In the genomic region with DNA sequence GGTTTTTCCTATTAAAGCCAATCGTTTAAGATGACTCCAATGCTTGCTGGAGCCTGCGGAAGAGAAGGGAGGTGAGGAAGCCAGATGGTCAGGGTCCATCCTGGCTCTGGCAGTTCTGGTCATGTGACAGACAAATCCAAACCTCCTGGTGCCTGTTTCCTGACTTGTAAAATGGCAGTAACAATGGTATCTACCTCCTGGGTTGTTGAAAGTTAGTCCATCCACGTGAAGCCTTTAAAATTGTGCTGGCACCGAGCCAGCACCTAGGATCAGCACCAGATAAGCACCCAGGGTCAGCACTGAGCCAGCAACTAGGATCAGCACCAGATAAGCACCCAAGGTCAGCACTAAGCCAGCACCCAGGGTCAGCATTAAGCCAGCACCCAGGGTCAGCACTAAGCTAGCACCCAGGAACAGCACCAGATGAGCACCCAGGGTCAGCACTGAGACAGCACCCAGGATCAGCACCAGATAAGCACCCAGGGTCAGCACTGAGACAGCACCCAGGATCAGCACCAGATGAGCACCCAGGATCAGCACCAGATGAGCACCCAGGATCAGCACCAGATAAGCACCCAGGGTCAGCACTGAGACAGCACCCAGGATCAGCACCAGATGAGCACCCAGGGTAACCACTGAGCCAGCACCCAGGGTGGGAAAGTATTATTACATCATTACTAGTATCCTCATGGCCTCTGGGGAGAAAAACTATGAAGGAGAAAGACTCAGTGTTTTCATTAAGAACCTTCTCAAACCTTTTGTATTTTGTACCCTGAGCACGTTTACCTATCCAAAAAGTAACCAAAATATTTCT, we compare ENCODE assay signal across 22 cellular contexts. TPM values are rescaled to one million over a fixed set of nuclear protein-coding genes. Genes with fewer than 3 reads are reported as not detected.
DNase-seq lines count a peak whose midpoint lies in the region; ATAC-seq, FAIRE-seq and TF ChIP-seq lines count a peak whose summit lies in the region.
"Had no signal": no experiment of that assay in that cellular context is flagged by ENCODE, and none has a peak within 500 bp of the region (broad histone marks: within the 10 kb centered on the region; RNA-seq: fewer than 3 reads in every experiment).

No MANE protein-coding gene starts in this region.

- POLR2A ChIA-PET in endothelial cell of umbilical vein (lab: Charles Lee) = no interaction called here

- H3K4me2 ChIP-seq in endothelial cell of umbilical vein (ENCODE audit: insufficient read depth, low read length) = no peak overlapping the region
- H3K4me2 ChIP-seq: neural progenitor cell had no signal

- H3K36me3 ChIP-seq in endothelial cell of umbilical vein (ENCODE audit: control insufficient read depth in 2 of 2, extremely low read depth in 1 of 2, insufficient read depth in 2 of 2, low read length in 2 of 2) = no peaks in the 10 kb centered on the region
- H3K36me3 ChIP-seq: brain microvascular endothelial cell, neural progenitor cell, stomach had no signal

- no TSS peak for BruUV-seq in endothelial cell of umbilical vein (replicated peaks; lab: Mats Ljungman, UMichigan)

- in situ Hi-C loops in KBM-7 (cut with MboI; ENCODE audit: low pct_unique_long_range_greater_than_20kb, low sequenced_read_pairs) = no loop called here

- H3K9me3 Mint-ChIP-seq in natural killer cell treated with Interleukin-12 subunit alpha and Interleukin-12 subunit beta and Interleukin-15 and Interleukin-18, amount 100 ng/mL, for 72 hours = no peaks in the 10 kb centered on the region
- H3K9me3 Mint-ChIP-seq in natural killer cell = no peaks in the 10 kb centered on the region
- H3K9me3 Mint-ChIP-seq in activated T-helper 17 cell treated with anti-CD3 and anti-CD28 coated beads, Interleukin-2, amount 50 U/mL, for 72 hours = no peaks in the 10 kb centered on the region
- H3K9me3 Mint-ChIP-seq: CD8-positive, alpha-beta T cell; neural progenitor cell had no signal

- CTCF ChIA-PET in endothelial cell of umbilical vein (lab: Charles Lee) = no interaction called here

- no peaks in the 10 kb centered on the region for H3K9me1 ChIP-seq in endothelial cell of umbilical vein (replicated peaks; ENCODE audit: control insufficient read depth, extremely low read depth, insufficient read depth, low read length)

- peaks cover 36 to 58% of the 10 kb centered on the region in 2 donors for H3K4me1 Mint-ChIP-seq in natural killer cell treated with Interleukin-12 subunit alpha and Interleukin-12 subunit beta and Interleukin-15 and Interleukin-18, amount 100 ng/mL, for 72 hours (ENCODE audit: low read depth in 2 of 2)
- peaks cover 30 to 59% of the 10 kb centered on the region in 2 donors for H3K4me1 Mint-ChIP-seq in natural killer cell
- H3K4me1 Mint-ChIP-seq in activated T-helper 17 cell treated with anti-CD3 and anti-CD28 coated beads, Interleukin-2, amount 50 U/mL, for 72 hours = peaks cover 14% of the 10 kb centered on the region

- intact Hi-C loops in natural killer cell (cut with micrococcal nuclease) (no loop called here), endothelial cell of umbilical vein (cut with micrococcal nuclease) (no loop called here)

- no peak for TF ChIP-seq POLR2A in endothelial cell of umbilical vein (IDR thresholded peaks at IDR 0.05; ENCODE audit: low read depth, low read length)

- H3K9ac ChIP-seq in endothelial cell of umbilical vein (replicated peaks; ENCODE audit: extremely low read depth, insufficient read depth, low read length) = no peak overlapping the region
- H3K9ac ChIP-seq: neural progenitor cell had no signal

- H3K4me3 Mint-ChIP-seq in natural killer cell treated with Interleukin-12 subunit alpha and Interleukin-12 subunit beta and Interleukin-15 and Interleukin-18, amount 100 ng/mL, for 72 hours = no peak overlapping the region
- H3K4me3 Mint-ChIP-seq in natural killer cell = no peak overlapping the region
- peak overlapping the region; percentile 14 for H3K4me3 Mint-ChIP-seq in activated T-helper 17 cell treated with anti-CD3 and anti-CD28 coated beads, Interleukin-2, amount 50 U/mL, for 72 hours
- H3K4me3 Mint-ChIP-seq: activated naive CD8-positive, alpha-beta T cell; CD8-positive, alpha-beta T cell; neural progenitor cell had no signal

- H3K27me3 ChIP-seq in endothelial cell of umbilical vein (ENCODE audit: control insufficient read depth in 2 of 2, insufficient read depth in 2 of 2, low read length in 2 of 2) = no peaks in the 10 kb centered on the region
- H3K27me3 ChIP-seq: brain microvascular endothelial cell, MG63, neural progenitor cell, stomach had no signal

- no peaks in the 10 kb centered on the region for H4K20me1 ChIP-seq in endothelial cell of umbilical vein (replicated peaks; ENCODE audit: control insufficient read depth, extremely low read depth, insufficient read depth, low read length)

- peak overlapping the region in 1 of 2 donors; percentile 57 for H3K27ac Mint-ChIP-seq in natural killer cell treated with Interleukin-12 subunit alpha and Interleukin-12 subunit beta and Interleukin-15 and Interleukin-18, amount 100 ng/mL, for 72 hours
- H3K27ac Mint-ChIP-seq in natural killer cell = peak overlapping the region in 1 of 2 donors; percentile 39
- H3K27ac Mint-ChIP-seq in activated T-helper 17 cell treated with anti-CD3 and anti-CD28 coated beads, Interleukin-2, amount 50 U/mL, for 72 hours = peak overlapping the region; percentile 79
- H3K27ac Mint-ChIP-seq: activated naive CD8-positive, alpha-beta T cell; CD8-positive, alpha-beta T cell had no signal

- H3K27me3 Mint-ChIP-seq in natural killer cell treated with Interleukin-12 subunit alpha and Interleukin-12 subunit beta and Interleukin-15 and Interleukin-18, amount 100 ng/mL, for 72 hours = no peaks in the 10 kb centered on the region
- no peaks in the 10 kb centered on the region for H3K27me3 Mint-ChIP-seq in natural killer cell (ENCODE audit: low read depth in 2 of 2)
- no peaks in the 10 kb centered on the region for H3K27me3 Mint-ChIP-seq in activated T-helper 17 cell treated with anti-CD3 and anti-CD28 coated beads, Interleukin-2, amount 50 U/mL, for 72 hours
- H3K27me3 Mint-ChIP-seq: activated naive CD8-positive, alpha-beta T cell had no signal

- ATAC-seq in natural killer cell treated with Interleukin-12 subunit alpha and Interleukin-12 subunit beta and Interleukin-15 and Interleukin-18, amount 100 ng/mL, for 72 hours = no peak
- ATAC-seq in natural killer cell = no peak
- ATAC-seq in activated T-helper 17 cell treated with anti-CD3 and anti-CD28 coated beads, Interleukin-2, amount 50 U/mL, for 72 hours (replicated peaks) = no peak
- ATAC-seq: CD8-positive, alpha-beta T cell; left cardiac atrium; Panc1 had no signal

- TF ChIP-seq CTCF in natural killer cell (IDR thresholded peaks at IDR 0.05) (no peak), endothelial cell of umbilical vein (IDR thresholded peaks at IDR 0.05; ENCODE audit: extremely low read depth in 1 of 2, insufficient read depth in 1 of 2, low read depth in 1 of 2, low read length in 2 of 2) (no peak)

- H3K36me3 Mint-ChIP-seq in natural killer cell treated with Interleukin-12 subunit alpha and Interleukin-12 subunit beta and Interleukin-15 and Interleukin-18, amount 100 ng/mL, for 72 hours = no peaks in the 10 kb centered on the region
- no peaks in the 10 kb centered on the region for H3K36me3 Mint-ChIP-seq in natural killer cell
- no peaks in the 10 kb centered on the region for H3K36me3 Mint-ChIP-seq in activated T-helper 17 cell treated with anti-CD3 and anti-CD28 coated beads, Interleukin-2, amount 50 U/mL, for 72 hours (ENCODE audit: low read depth)
- H3K36me3 Mint-ChIP-seq: activated naive CD8-positive, alpha-beta T cell; neural progenitor cell had no signal

- H3K4me3 ChIP-seq in endothelial cell of umbilical vein (replicated peaks in 1 of 3; ENCODE audit: insufficient read depth in 1 of 3, low read depth in 1 of 3, low read length in 3 of 3) = no peak overlapping the region
- H3K4me3 ChIP-seq: MG63, neural progenitor cell, SK-N-MC, stomach had no signal

- DNase-seq in natural killer cell treated with Interleukin-12 subunit alpha and Interleukin-12 subunit beta and Interleukin-15 and Interleukin-18, amount 100 ng/mL, for 72 hours (ENCODE audit: low spot score) = peak; percentile 35
- DNase-seq in natural killer cell (no peak), endothelial cell of umbilical vein (ENCODE audit: low read depth, low spot score) (no peak), NCI-H1436 (lab: John Stamatoyannopoulos, UW) (no peak), KBM-7 (no peak), epidermal melanocyte (ENCODE audit: insufficient read length, low spot score) (no peak), KG1 (lab: John Stamatoyannopoulos, UW) (no peak)
- DNase-seq: activated CD4-positive, alpha-beta T cell treated with anti-CD3 and anti-CD28 coated beads, Interleukin-2, amount 50 U/mL, for 4 hours; activated T-cell treated with anti-CD3 and anti-CD28 coated beads, Interleukin-2, amount 50 U/mL, for 1 hour; brain microvascular endothelial cell; CD8-positive, alpha-beta T cell; effector memory CD4-positive, alpha-beta T cell; left cardiac atrium; MG63; NCI-H1930; NCI-H526 treated with DMSO at 0.1 percent for 48 hours; stomach had no signal

- no peaks in the 10 kb centered on the region for H3K79me2 ChIP-seq in endothelial cell of umbilical vein (ENCODE audit: control insufficient read depth, insufficient read depth, low read length)

- FAIRE-seq in endothelial cell of umbilical vein (lab: Jason Lieb, UNC) = peak; percentile 68

- no peak overlapping the region for H3K27ac ChIP-seq in endothelial cell of umbilical vein (ENCODE audit: insufficient read depth, low read depth, low read length)
- H3K27ac ChIP-seq: brain microvascular endothelial cell, neural progenitor cell, SK-N-MC had no signal

- peaks cover 9% of the 10 kb centered on the region for H3K4me1 ChIP-seq in endothelial cell of umbilical vein (ENCODE audit: control insufficient read depth, extremely low read depth, insufficient read depth, low read length)

- dilution Hi-C loops in endothelial cell of umbilical vein (cut with MboI; ENCODE audit: extremely low pct_ligation_motif_present, low sequenced_read_pairs) = no loop called here

- H3K9me3 ChIP-seq in endothelial cell of umbilical vein (replicated peaks; ENCODE audit: control insufficient read depth, insufficient read depth, low read length) = no peaks in the 10 kb centered on the region
- H3K9me3 ChIP-seq: MG63, stomach had no signal

- H2AFZ ChIP-seq in endothelial cell of umbilical vein (ENCODE audit: low read depth, low read length) = no peak overlapping the region
- H2AFZ ChIP-seq: neural progenitor cell had no signal

RNA-seq across cellular contexts. Expression of gene KIAA0930, which starts 17.2 kb away (rescaled TPM):
- total RNA-seq in natural killer cell treated with Interleukin-12 subunit alpha and Interleukin-12 subunit beta and Interleukin-15 and Interleukin-18, amount 100 ng/mL, for 72 hours = 10 to 100 TPM; 54.1 to 55.2 TPM
- total RNA-seq in natural killer cell = 10 to 100 TPM; 32.6 to 39.1 (median 38.4) TPM
- 10 to 100 TPM in 1 of 2 donors, 1 to 10 TPM in 1; 8.7 to 24.1 TPM for total RNA-seq in activated T-helper 17 cell treated with anti-CD3 and anti-CD28 coated beads, Interleukin-2, amount 50 U/mL, for 72 hours
- 37.9 and 43.4 TPM in 2 replicates for total RNA-seq in endothelial cell of umbilical vein
- 53.6 and 63.6 TPM in 2 replicates for polyA plus RNA-seq in endothelial cell of umbilical vein
- polyA plus RNA-seq in endothelial cell of umbilical vein (2011; cell fraction: cytosol; rRNA removed) = 36.7 and 41.5 TPM in 2 replicates
- polyA plus RNA-seq in endothelial cell of umbilical vein (2011; cell fraction: nucleus; rRNA removed) = 85.3 and 92.4 TPM in 2 replicates
- polyA plus RNA-seq in endothelial cell of umbilical vein (2012) = 37.6 and 40.4 TPM in 2 replicates
- polyA minus RNA-seq in endothelial cell of umbilical vein = 32.3 and 39.4 TPM in 2 replicates
- polyA minus RNA-seq in endothelial cell of umbilical vein (2011; cell fraction: cytosol; rRNA and poly(A)+ RNA removed) = 16.9 TPM
- 12.5 and 17.3 TPM in 2 replicates for polyA minus RNA-seq in endothelial cell of umbilical vein (2011; cell fraction: nucleus; rRNA and poly(A)+ RNA removed)

RNA-seq across cellular contexts. Expression of gene NUP50, which starts 59.8 kb away (rescaled TPM):
- 100 to 1,000 TPM; 124 to 185 TPM for total RNA-seq in natural killer cell treated with Interleukin-12 subunit alpha and Interleukin-12 subunit beta and Interleukin-15 and Interleukin-18, amount 100 ng/mL, for 72 hours
- total RNA-seq in natural killer cell = 10 to 100 TPM; 63.9 to 99.4 (median 98.6) TPM
- 100 to 1,000 TPM in 1 of 2 donors, 10 to 100 TPM in 1; 98.4 to 163 TPM for total RNA-seq in activated T-helper 17 cell treated with anti-CD3 and anti-CD28 coated beads, Interleukin-2, amount 50 U/mL, for 72 hours
- total RNA-seq in endothelial cell of umbilical vein = 84.4 and 90.9 TPM in 2 replicates
- polyA plus RNA-seq in endothelial cell of umbilical vein = 12.4 TPM in 2 replicates
- 11.0 and 16.5 TPM in 2 replicates for polyA plus RNA-seq in endothelial cell of umbilical vein (2011; cell fraction: cytosol; rRNA removed)
- polyA plus RNA-seq in endothelial cell of umbilical vein (2011; cell fraction: nucleus; rRNA removed) = 18.5 and 20.5 TPM in 2 replicates
- polyA plus RNA-seq in endothelial cell of umbilical vein (2012) = 31.6 and 47.9 TPM in 2 replicates
- polyA minus RNA-seq in endothelial cell of umbilical vein = 41.3 and 47.8 TPM in 2 replicates
- polyA minus RNA-seq in endothelial cell of umbilical vein (2011; cell fraction: cytosol; rRNA and poly(A)+ RNA removed) = 15.8 TPM
- 23.2 and 24.3 TPM in 2 replicates for polyA minus RNA-seq in endothelial cell of umbilical vein (2011; cell fraction: nucleus; rRNA and poly(A)+ RNA removed)
